Comparison of ENCODE assay signal across 7 cellular contexts in the genomic region with DNA sequence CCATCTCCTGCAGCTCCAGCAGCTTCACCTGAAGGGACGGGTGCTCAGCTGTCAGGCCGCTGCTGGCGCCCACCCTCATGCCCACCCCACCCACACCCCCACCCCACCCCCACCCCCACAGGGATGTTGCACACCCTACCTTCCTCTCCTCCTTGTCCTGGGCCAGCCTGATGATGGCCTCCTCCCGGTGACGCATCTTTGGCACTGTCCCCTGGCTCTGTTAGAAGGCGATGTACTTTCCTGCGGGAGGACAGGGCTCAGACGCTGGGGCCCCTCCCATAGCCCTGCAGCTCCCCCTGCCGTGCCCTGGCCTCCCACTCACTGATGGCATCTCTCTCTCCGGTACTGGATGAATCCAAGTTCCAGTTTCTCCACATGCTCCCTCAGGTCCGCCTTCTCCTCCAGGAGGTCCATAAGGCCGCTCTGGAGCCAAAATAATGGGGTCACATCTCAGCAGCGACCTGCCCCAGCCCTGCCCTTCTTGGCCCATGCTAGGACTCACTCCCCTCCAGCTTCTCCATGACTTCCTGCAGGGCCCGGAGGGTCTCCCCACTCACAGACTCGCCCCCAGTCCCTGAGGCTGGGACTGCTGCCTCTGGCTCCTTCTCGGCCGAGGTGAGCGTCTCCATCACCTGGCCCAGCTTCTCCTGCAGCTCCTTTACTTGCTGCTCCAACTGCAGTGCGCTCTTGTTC. TPM values are rescaled to one million over a fixed set of nuclear protein-coding genes. Genes with fewer than 3 reads are reported as not detected.
"Had no signal": no experiment of that assay in that cellular context is flagged by ENCODE, and none has a peak within 500 bp of the region (broad histone marks: within the 10 kb centered on the region; RNA-seq: fewer than 3 reads in every experiment).

No MANE protein-coding gene starts in this region.

RNA-seq across cellular contexts. Expression of a gene that starts 38.9 kb away (rescaled TPM):
- total RNA-seq: NCI-H460, OCI-LY7, PC-9, Peyer's patch, SJSA1, SK-MEL-5 had no signal
- polyA plus RNA-seq: SK-N-SH had no signal
